In genomic region chr20:59299961-59300340, GRCh38 we compare ENCODE assay signal across 18 cellular contexts. TPM values are rescaled to one million over a fixed set of nuclear protein-coding genes. Genes with fewer than 3 reads are reported as not detected.
DNase-seq lines count a peak whose midpoint lies in the region; ATAC-seq and TF ChIP-seq lines count a peak whose summit lies in the region.
"Had no signal": no experiment of that assay in that cellular context is flagged by ENCODE, and none has a peak within 500 bp of the region (broad histone marks: within the 10 kb centered on the region; RNA-seq: fewer than 3 reads in every experiment).

No MANE protein-coding gene starts in this region.

- H3K4me3 Mint-ChIP-seq in T-helper 17 cell: peak overlapping the region; percentile 56
- H3K4me3 Mint-ChIP-seq: activated CD4-positive, alpha-beta memory T cell treated with anti-CD3 and anti-CD28 coated beads, Interleukin-2, amount 10 ng/mL, durations not matched to agents 7 days and 5 days had no signal

- ATAC-seq in T-helper 17 cell: no peak
- no peak for ATAC-seq in HG02678 (IDR thresholded peaks at IDR 0.05; ENCODE audit: unreplicated experiment)
- no peak for ATAC-seq in GM21367 (IDR thresholded peaks at IDR 0.05; ENCODE audit: unreplicated experiment)
- ATAC-seq: PC-3; stimulated activated naive CD8-positive, alpha-beta T cell treated with anti-CD3 and anti-CD28 coated beads, Interleukin-15, Interleukin-2, amounts not matched to agents 100 U/mL and 50 U/mL, for 24 hours had no signal

- H3K27ac ChIP-seq in iPS-18a (ENCODE audit: low read length) (no peak overlapping the region), prostate gland (no peak overlapping the region)
- H3K27ac ChIP-seq: GM23248, psoas muscle had no signal

- H3K4me1 ChIP-seq in iPS-18a (ENCODE audit: control insufficient read depth, low read depth, low read length) (peaks cover 3% of the 10 kb centered on the region), prostate gland (replicated peaks) (no peaks in the 10 kb centered on the region)
- H3K4me1 ChIP-seq: psoas muscle had no signal

- peaks cover 65% of the 10 kb centered on the region for H3K27me3 Mint-ChIP-seq in T-helper 17 cell

- 1% methylated on average over 20 of the region's 20 CpGs for WGBS in prostate gland

- no peak overlapping the region for H3K9ac ChIP-seq in iPS-18a (ENCODE audit: low read length)
- H3K9ac ChIP-seq: GM23248, SK-N-SH had no signal

- intact Hi-C loops in prostate gland (cut with DNase I): loop anchor here (10.0 kb wide), 1 partner anchor 65 kb away; no protein-coding TSS in a partner anchor

- peak overlapping the region; percentile 41; the same call in 1 of the 2 replicates for H3K4me3 ChIP-seq in H7 (ENCODE audit: insufficient read depth, low read depth, low read length)
- peak overlapping the region; percentile 33 for H3K4me3 ChIP-seq in iPS-18a (ENCODE audit: low read length)
- peak overlapping the region; percentile 26 to 27 for H3K4me3 ChIP-seq in prostate gland
- H3K4me3 ChIP-seq: GM23248, psoas muscle had no signal

- H3K27me3 ChIP-seq in H7 (ENCODE audit: control insufficient read depth, insufficient read depth, low read length) (peaks cover 40% of the 10 kb centered on the region), iPS-18a (ENCODE audit: control insufficient read depth, insufficient read depth, low read length) (peaks cover 73% of the 10 kb centered on the region), prostate gland (replicated peaks; ENCODE audit: insufficient read depth) (no peaks in the 10 kb centered on the region)

- no peak overlapping the region for H3K27ac Mint-ChIP-seq in T-helper 17 cell
- H3K27ac Mint-ChIP-seq: activated CD4-positive, alpha-beta memory T cell treated with anti-CD3 and anti-CD28 coated beads, Interleukin-2, amount 10 ng/mL, durations not matched to agents 7 days and 5 days had no signal

- H3K9me3 ChIP-seq in T-helper 17 cell (ENCODE audit: control insufficient read depth, low read length, poor library complexity, severe bottlenecking): no peaks in the 10 kb centered on the region
- no peaks in the 10 kb centered on the region for H3K9me3 ChIP-seq in iPS-18a (ENCODE audit: control insufficient read depth, low read depth, low read length)
- no peaks in the 10 kb centered on the region for H3K9me3 ChIP-seq in prostate gland
- H3K9me3 ChIP-seq: psoas muscle, SK-N-SH had no signal

- H3K36me3 Mint-ChIP-seq in T-helper 17 cell (ENCODE audit: low read depth): peaks cover 2% of the 10 kb centered on the region

- TF ChIP-seq POLR2A in prostate gland (IDR thresholded peaks at IDR 0.05): no peak

- no peak for DNase-seq in H7
- no peak for DNase-seq in T-helper 17 cell
- peak; percentile 29 for DNase-seq in prostate gland (ENCODE audit: low spot score)
- DNase-seq in globus pallidus (ENCODE audit: low spot score): no peak
- DNase-seq in AG08396 (ENCODE audit: low spot score): no peak
- DNase-seq: activated CD4-positive, alpha-beta memory T cell treated with anti-CD3 and anti-CD28 coated beads, Interleukin-2, amount 10 ng/mL, durations not matched to agents 7 days and 5 days; kidney glomerular epithelial cell; NCI-H187 treated with DMSO at 0.1 percent for 48 hours; PC-3; stimulated activated naive CD8-positive, alpha-beta T cell treated with anti-CD3 and anti-CD28 coated beads, Interleukin-15, Interleukin-2, amounts not matched to agents 100 U/mL and 50 U/mL, for 24 hours had no signal

- peaks cover 7% of the 10 kb centered on the region for H3K4me1 Mint-ChIP-seq in T-helper 17 cell

- H3K36me3 ChIP-seq in H7 (replicated peaks; ENCODE audit: control insufficient read depth, insufficient read depth, low read length) (no peaks in the 10 kb centered on the region), iPS-18a (ENCODE audit: control insufficient read depth, low read depth, low read length) (no peaks in the 10 kb centered on the region), prostate gland (no peaks in the 10 kb centered on the region)

- TF ChIP-seq CTCF in prostate gland (IDR thresholded peaks at IDR 0.05): no peak

RNA-seq across cellular contexts. Expression of gene EDN3, which starts 0.5 kb away (rescaled TPM):
- total RNA-seq in H7 (2014; rRNA removed; shearing (Covaris generic)): not detected in 2 replicates
- total RNA-seq in T-helper 17 cell: 1 to 10 TPM in 1 of 2 donors, under 1 TPM in 1; 0.92 to 1.0 TPM
- total RNA-seq in prostate gland: 1 to 10 TPM; 5.3 to 8.2 TPM
- total RNA-seq: glomerular endothelial cell, GM23248, HT-29, PC-3 had no signal
